Comparison of ENCODE assay signal across 20 cellular contexts in the genomic region with DNA sequence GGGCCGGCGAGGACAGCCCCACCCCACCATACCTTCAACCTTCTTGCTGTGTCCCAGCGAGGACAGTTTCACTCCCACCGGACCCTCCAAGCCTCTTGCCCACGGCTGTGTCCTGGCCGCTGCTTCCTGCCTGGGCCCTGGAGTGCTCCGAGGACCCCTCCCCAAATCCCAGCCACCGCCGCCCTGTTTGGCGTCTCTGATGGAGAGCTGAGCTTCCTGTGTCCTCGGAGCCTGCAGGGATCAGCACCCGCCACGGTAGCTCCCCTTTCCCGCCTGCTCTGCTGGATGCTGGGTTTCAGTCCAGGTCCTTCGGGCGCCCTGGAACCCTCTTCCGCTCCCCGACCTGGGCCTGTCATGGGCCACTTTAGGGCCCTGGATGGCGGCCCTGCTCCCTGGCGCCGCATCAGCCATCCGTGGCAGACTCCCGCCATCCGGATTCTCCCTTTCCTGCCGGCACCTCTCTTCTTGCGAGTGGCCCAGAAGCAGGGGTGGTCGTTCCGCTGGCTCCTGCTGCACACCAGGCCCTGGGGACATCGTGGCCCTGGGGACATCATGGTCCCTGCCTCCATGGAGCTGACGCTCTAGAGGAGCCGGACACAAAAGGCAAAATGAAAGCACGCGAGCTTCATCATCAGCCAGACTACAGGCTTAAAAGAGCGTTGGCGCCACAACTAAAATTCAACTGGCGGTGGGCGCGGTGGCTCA. TPM values are rescaled to one million over a fixed set of nuclear protein-coding genes. Genes with fewer than 3 reads are reported as not detected.
A peak's percentile ranks its signal among the peaks of the same experiment; 100 is the strongest.
DNase-seq lines count a peak whose midpoint lies in the region; ATAC-seq and TF ChIP-seq lines count a peak whose summit lies in the region.
"Had no signal": no experiment of that assay in that cellular context is flagged by ENCODE, and none has a peak within 500 bp of the region (broad histone marks: within the 10 kb centered on the region; RNA-seq: fewer than 3 reads in every experiment).

No MANE protein-coding gene starts in this region.

- no peaks in the 10 kb centered on the region for H3K4me1 Mint-ChIP-seq in GM23338
- H3K4me1 Mint-ChIP-seq in endodermal cell, result no peaks in the 10 kb centered on the region
- no peaks in the 10 kb centered on the region for H3K4me1 Mint-ChIP-seq in activated naive CD8-positive, alpha-beta T cell treated with anti-CD3 and anti-CD28 coated beads, Interleukin-2, amount 50 U/mL, for 24 hours
- H3K4me1 Mint-ChIP-seq: CD4-positive, alpha-beta memory T cell had no signal

- H3K9me3 ChIP-seq in endodermal cell (ENCODE audit: control insufficient read depth, low read length), result peaks cover 22% of the 10 kb centered on the region
- H3K9me3 ChIP-seq in neuronal stem cell (replicated peaks in 1 of 2; ENCODE audit: control insufficient read depth in 2 of 2, insufficient read depth in 1 of 2, low read depth in 1 of 2, low read length in 2 of 2), result peaks cover 2 to 7% of the 10 kb centered on the region in 2 donors

- no peaks in the 10 kb centered on the region for H3K9me2 ChIP-seq in GM23338 (ENCODE audit: insufficient read depth)

- H2AK5ac ChIP-seq in neuronal stem cell (ENCODE audit: low read depth, low read length), result no peak overlapping the region

- 91 to 92% methylated on average over 32 to 38 of the region's 38 CpGs for WGBS in endodermal cell (ENCODE audit: insufficient coverage in 1 of 2, insufficient read length in 1 of 2), 2 experiments
- WGBS in neuronal stem cell (ENCODE audit: extremely low coverage in 2 of 2, insufficient read length in 2 of 2, insufficient replicate concordance in 1 of 2), 2 donors, result no CpG with 5 or more reads among the region's 38 CpGs

- H3K27ac ChIP-seq in ACC112 (ENCODE audit: low read depth, low read length), result no peak overlapping the region
- no peak overlapping the region for H3K27ac ChIP-seq in GM23338 (ENCODE audit: low read depth)
- H3K27ac ChIP-seq in endodermal cell (ENCODE audit: low read depth, low read length), result no peak overlapping the region
- H3K27ac ChIP-seq in neuronal stem cell (replicated peaks; ENCODE audit: low read length), result no peak overlapping the region
- H3K27ac ChIP-seq: A549, BLaER1, RWPE1 had no signal

- H2BK15ac ChIP-seq in neuronal stem cell (ENCODE audit: low read length), result peak overlapping the region; percentile 58

- H3K27ac Mint-ChIP-seq in GM23338 (no peak overlapping the region), endodermal cell (no peak overlapping the region)
- no peak overlapping the region for H3K27ac Mint-ChIP-seq in activated naive CD8-positive, alpha-beta T cell treated with anti-CD3 and anti-CD28 coated beads, Interleukin-2, amount 50 U/mL, for 24 hours
- H3K27ac Mint-ChIP-seq: CD4-positive, alpha-beta memory T cell had no signal

- H4K91ac ChIP-seq in neuronal stem cell (ENCODE audit: low read depth, low read length, poor library complexity), result no peak overlapping the region

- no peak for TF ChIP-seq CTCF in GM23338 (conservative IDR thresholded peaks at IDR 0.05; ENCODE audit: low read depth in 2 of 2)
- TF ChIP-seq CTCF in endodermal cell (conservative IDR thresholded peaks at IDR 0.05), result no peak

- H3K27me3 ChIP-seq in ACC112 (ENCODE audit: insufficient read depth, low read length) (peaks cover 55% of the 10 kb centered on the region), GM23338 (ENCODE audit: insufficient read depth) (no peaks in the 10 kb centered on the region), endodermal cell (ENCODE audit: control insufficient read depth, insufficient read depth, low read length, poor library complexity, severe bottlenecking) (no peaks in the 10 kb centered on the region), neuronal stem cell (ENCODE audit: control insufficient read depth in 3 of 3, insufficient read depth in 3 of 3, low read depth in 1 of 3, low read length in 3 of 3) (peaks cover 0 to 6% (median 0%) of the 10 kb centered on the region in 3 experiments)
- H3K27me3 ChIP-seq: BLaER1 had no signal

- peak; percentile 40 for DNase-seq in GM23338 (ENCODE audit: low spot score)
- peak; percentile 58 for DNase-seq in endodermal cell
- DNase-seq in neuronal stem cell (ENCODE audit: low spot score), result no peak
- DNase-seq in activated naive CD8-positive, alpha-beta T cell treated with anti-CD3 and anti-CD28 coated beads, Interleukin-2, amount 50 U/mL, for 24 hours, result no peak
- DNase-seq in activated CD8-positive, alpha-beta memory T cell treated with anti-CD3 and anti-CD28 coated beads, Interleukin-2, amount 50 U/mL, for 4 hours, result no peak
- DNase-seq: CD4-positive, alpha-beta memory T cell; KG1; NCI-H1417; NCI-H187; NCI-H2107; NCI-H510A; NCI-H774; PC-3 had no signal

- H3K36me3 Mint-ChIP-seq in GM23338 (ENCODE audit: low read depth), result peaks cover 14% of the 10 kb centered on the region; the same call in 2 of the 3 replicates
- no peaks in the 10 kb centered on the region for H3K36me3 Mint-ChIP-seq in endodermal cell (ENCODE audit: low read depth)
- peaks cover 2% of the 10 kb centered on the region for H3K36me3 Mint-ChIP-seq in activated naive CD8-positive, alpha-beta T cell treated with anti-CD3 and anti-CD28 coated beads, Interleukin-2, amount 50 U/mL, for 24 hours (ENCODE audit: low read depth)
- H3K36me3 Mint-ChIP-seq: CD4-positive, alpha-beta memory T cell had no signal

- H4K8ac ChIP-seq in neuronal stem cell (ENCODE audit: low read depth, low read length), result no peak overlapping the region

- H3K9me3 Mint-ChIP-seq in GM23338, result peaks cover 29% of the 10 kb centered on the region
- peaks cover 16% of the 10 kb centered on the region for H3K9me3 Mint-ChIP-seq in endodermal cell
- peaks cover 15% of the 10 kb centered on the region for H3K9me3 Mint-ChIP-seq in activated naive CD8-positive, alpha-beta T cell treated with anti-CD3 and anti-CD28 coated beads, Interleukin-2, amount 50 U/mL, for 24 hours

- H3K4me2 ChIP-seq in GM23338 (no peak overlapping the region), neuronal stem cell (ENCODE audit: insufficient read depth, low read length, poor library complexity, severe bottlenecking) (no peak overlapping the region)
- H3K4me2 ChIP-seq: A549, BLaER1 had no signal

- no peak overlapping the region for H3K4me3 Mint-ChIP-seq in GM23338
- H3K4me3 Mint-ChIP-seq in endodermal cell, result no peak overlapping the region
- no peak overlapping the region for H3K4me3 Mint-ChIP-seq in activated naive CD8-positive, alpha-beta T cell treated with anti-CD3 and anti-CD28 coated beads, Interleukin-2, amount 50 U/mL, for 24 hours
- H3K4me3 Mint-ChIP-seq: CD4-positive, alpha-beta memory T cell had no signal

- H2AFZ ChIP-seq in ACC112 (ENCODE audit: low read length, unreplicated experiment) (no peak overlapping the region), GM23338 (peak overlapping the region; percentile 98), neuronal stem cell (ENCODE audit: low read length) (no peak overlapping the region)

- H2BK5ac ChIP-seq in neuronal stem cell (ENCODE audit: low read length), result no peak overlapping the region

- H4K20me1 ChIP-seq in GM23338 (replicated peaks; ENCODE audit: insufficient read depth), result no peaks in the 10 kb centered on the region
- H4K20me1 ChIP-seq: BLaER1 had no signal

- H3K9ac ChIP-seq in endodermal cell (ENCODE audit: extremely low read depth, low read length, poor library complexity, severe bottlenecking) (no peak overlapping the region), neuronal stem cell (ENCODE audit: low read depth, low read length, poor library complexity) (no peak overlapping the region)
- H3K9ac ChIP-seq: BLaER1 had no signal

- peak overlapping the region; percentile 56 for H3K14ac ChIP-seq in neuronal stem cell (ENCODE audit: low read length)

- H3K36me3 ChIP-seq in ACC112 (ENCODE audit: insufficient read depth, low read length) (no peaks in the 10 kb centered on the region), GM23338 (ENCODE audit: insufficient read depth) (no peaks in the 10 kb centered on the region), endodermal cell (ENCODE audit: control insufficient read depth, insufficient read depth, low read length) (no peaks in the 10 kb centered on the region), neuronal stem cell (replicated peaks in 1 of 2; ENCODE audit: control insufficient read depth in 2 of 2, insufficient read depth in 2 of 2, low read length in 2 of 2) (no peaks in the 10 kb centered on the region)
- H3K36me3 ChIP-seq: BLaER1, HAP-1 had no signal

- H3K4me1 ChIP-seq in ACC112 (ENCODE audit: control insufficient read depth, insufficient read depth, low read length, unreplicated experiment), result no peaks in the 10 kb centered on the region
- no peaks in the 10 kb centered on the region; the same call in 1 of the 2 replicates for H3K4me1 ChIP-seq in GM23338 (ENCODE audit: insufficient read depth)
- no peaks in the 10 kb centered on the region for H3K4me1 ChIP-seq in endodermal cell (ENCODE audit: control insufficient read depth, insufficient read depth, low read length)
- H3K4me1 ChIP-seq in neuronal stem cell (ENCODE audit: control insufficient read depth in 2 of 2, insufficient read depth in 1 of 2, low read depth in 1 of 2, low read length in 2 of 2), result peaks cover 0 to 3% of the 10 kb centered on the region in 2 donors
- H3K4me1 ChIP-seq: A549 had no signal

- H3K79me2 ChIP-seq in ACC112 (ENCODE audit: control insufficient read depth, insufficient read depth, low read length, unreplicated experiment) (no peaks in the 10 kb centered on the region), GM23338 (replicated peaks; ENCODE audit: insufficient read depth) (no peaks in the 10 kb centered on the region)

- ATAC-seq in GM23338 (peak; percentile 51), GM21367 (IDR thresholded peaks at IDR 0.05; ENCODE audit: unreplicated experiment) (no peak)
- no peak for ATAC-seq in activated naive CD8-positive, alpha-beta T cell treated with anti-CD3 and anti-CD28 coated beads, Interleukin-2, amount 50 U/mL, for 24 hours
- ATAC-seq: PC-3 had no signal

- no peak overlapping the region for H2BK120ac ChIP-seq in neuronal stem cell (ENCODE audit: low read depth, low read length)

- peak overlapping the region; percentile 80 for H3K18ac ChIP-seq in neuronal stem cell (ENCODE audit: low read length)

- H3K79me1 ChIP-seq in neuronal stem cell (ENCODE audit: low read depth, low read length), result no peaks in the 10 kb centered on the region

- H3K23ac ChIP-seq in neuronal stem cell (ENCODE audit: low read depth, low read length, poor library complexity), result no peak overlapping the region

- H3K4me3 ChIP-seq in ACC112 (ENCODE audit: low read depth, low read length), result peak overlapping the region; percentile 51
- H3K4me3 ChIP-seq in GM23338, result no peak overlapping the region
- no peak overlapping the region for H3K4me3 ChIP-seq in endodermal cell (ENCODE audit: low read length)
- H3K4me3 ChIP-seq in neuronal stem cell (ENCODE audit: low read length in 2 of 2), result no peak overlapping the region
- H3K4me3 ChIP-seq: A549, BLaER1, HAP-1 had no signal

- peak overlapping the region; percentile 22 for H2BK12ac ChIP-seq in neuronal stem cell (ENCODE audit: low read length)

- H3K27me3 Mint-ChIP-seq in GM23338 (ENCODE audit: insufficient read depth, low read depth, poor library complexity), result peaks cover 10% of the 10 kb centered on the region
- H3K27me3 Mint-ChIP-seq in endodermal cell (ENCODE audit: insufficient read depth), result no peaks in the 10 kb centered on the region
- peaks cover 17% of the 10 kb centered on the region for H3K27me3 Mint-ChIP-seq in activated naive CD8-positive, alpha-beta T cell treated with anti-CD3 and anti-CD28 coated beads, Interleukin-2, amount 50 U/mL, for 24 hours

- no peak overlapping the region for H3K4ac ChIP-seq in neuronal stem cell (ENCODE audit: low read length)

- H3F3A ChIP-seq in GM23338 (replicated peaks; ENCODE audit: low read depth), result no peaks in the 10 kb centered on the region

RNA-seq across cellular contexts. Expression of a gene that starts 34.3 kb away (rescaled TPM):
- total RNA-seq in GM23338 (2014; rRNA removed; shearing (Covaris generic)), result 80.9 and 82.8 TPM in 2 replicates
- 691 and 693 TPM in 2 replicates for polyA plus RNA-seq in GM23338 (2016; fragmentation: Nextera tagmentation; extraction: Ambion mirVana)
- total RNA-seq in endodermal cell, result 100 to 1,000 TPM in 1 of 2 donors, 10 to 100 TPM in 1; 98.9 to 166 TPM
- polyA plus RNA-seq in endodermal cell (2013, experiment 1 of 2), result 67.5 TPM
- polyA plus RNA-seq in endodermal cell (2013, experiment 2 of 2), result 57.8 TPM
- 1.5 TPM for polyA plus RNA-seq in neuronal stem cell (2013, experiment 1 of 2)
- 1.2 TPM for polyA plus RNA-seq in neuronal stem cell (2013, experiment 2 of 2)
- total RNA-seq: CD4-positive, alpha-beta memory T cell; HT-29 had no signal
- polyA plus RNA-seq: CD4-positive, alpha-beta memory T cell had no signal

Comparison
In these comparisons a context has a peak if more than half of its experiments do, and no peak if none do; other contexts are left out.
1. DNase-seq: peak in GM23338 (single experiment) and endodermal cell (single experiment); none in neuronal stem cell (single experiment), activated naive CD8-positive, alpha-beta T cell treated with anti-CD3 and anti-CD28 coated beads, Interleukin-2, amount 50 U/mL, for 24 hours (single experiment) and activated CD8-positive, alpha-beta memory T cell treated with anti-CD3 and anti-CD28 coated beads, Interleukin-2, amount 50 U/mL, for 4 hours (single experiment).